Comparison of ENCODE assay signal across 8 cellular contexts in the genomic region with DNA sequence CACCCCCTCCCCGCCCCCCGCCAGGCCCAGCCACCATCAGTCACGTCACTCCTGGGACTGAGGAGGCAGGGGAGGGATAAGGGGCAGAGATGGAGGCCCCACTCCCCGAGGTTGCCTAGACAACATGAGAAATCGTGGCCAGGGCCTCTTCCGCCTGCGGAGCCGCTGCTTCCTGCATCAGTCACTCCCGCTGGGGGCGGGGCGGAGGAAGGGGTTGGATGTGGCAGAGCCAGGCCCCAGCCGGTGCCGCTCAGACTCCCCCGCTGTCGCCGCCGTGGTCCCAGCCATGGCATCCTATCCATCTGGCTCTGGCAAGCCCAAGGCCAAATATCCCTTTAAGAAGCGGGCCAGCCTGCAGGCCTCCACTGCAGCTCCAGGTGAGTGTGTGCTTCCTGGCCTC. TPM values are rescaled to one million over a fixed set of nuclear protein-coding genes. Genes with fewer than 3 reads are reported as not detected.
DNase-seq lines count a peak whose midpoint lies in the region; ATAC-seq and TF ChIP-seq lines count a peak whose summit lies in the region.

No MANE protein-coding gene starts in this region.

- H3K27ac ChIP-seq in hepatocyte, result peak overlapping the region; percentile 89

- peaks cover 56% of the 10 kb centered on the region for H3K79me2 ChIP-seq in hepatocyte

- no peaks in the 10 kb centered on the region for H3K27me3 ChIP-seq in hepatocyte

- no peak for TF ChIP-seq CTCF in astrocyte of the cerebellum (IDR thresholded peaks at IDR 0.05; ENCODE audit: low read depth, low read length, missing control alignments)
- TF ChIP-seq CTCF in hepatocyte (IDR thresholded peaks at IDR 0.05; ENCODE audit: poor library complexity), result no peak

- peaks cover 29% of the 10 kb centered on the region for H3K4me1 ChIP-seq in hepatocyte (ENCODE audit: insufficient read depth)

- in situ Hi-C loops in astrocyte of the cerebellum (cut with HindIII; ENCODE audit: low sequenced_read_pairs), result no loop called here

- peak overlapping the region; percentile 93 for H3K4me2 ChIP-seq in hepatocyte

- peaks cover 46% of the 10 kb centered on the region for H4K20me1 ChIP-seq in hepatocyte (ENCODE audit: insufficient read depth, poor library complexity, severe bottlenecking)

- 0% methylated on average over 18 of the region's 18 CpGs for WGBS in hepatocyte (ENCODE audit: low lambda C conversion rate, missing lambda C conversion rate)

- H3K4me3 ChIP-seq in astrocyte of the cerebellum (ENCODE audit: low read depth, low read length), result peak overlapping the region; percentile 91
- peak overlapping the region; percentile 76 for H3K4me3 ChIP-seq in hepatocyte

- peak; percentile 62 for ATAC-seq in GM18508 (IDR thresholded peaks at IDR 0.05; ENCODE audit: insufficient read depth, unreplicated experiment)
- ATAC-seq in HG03025 (IDR thresholded peaks at IDR 0.05; ENCODE audit: low FRiP score, unreplicated experiment), result peak; percentile 57

- no peaks in the 10 kb centered on the region for H3K9me3 ChIP-seq in hepatocyte (ENCODE audit: low read depth)

- DNase-seq in NCI-H2029 (lab: John Stamatoyannopoulos, UW) (peak; percentile 71), T-helper 9 cell (peak; percentile 98), astrocyte of the cerebellum (ENCODE audit: low read depth) (peak; percentile 72), hepatocyte (ENCODE audit: low spot score) (peak; percentile 97), retina (peak; percentile 78), OCI-M2 (lab: John Stamatoyannopoulos, UW; ENCODE audit: unreplicated experiment) (no peak)

- no peaks in the 10 kb centered on the region for H3K9me2 ChIP-seq in hepatocyte (replicated peaks; ENCODE audit: insufficient read depth)

- H2AFZ ChIP-seq in hepatocyte, result peak overlapping the region; percentile 82

- no peaks in the 10 kb centered on the region for H3K36me3 ChIP-seq in hepatocyte (replicated peaks; ENCODE audit: insufficient read depth, low read depth)

RNA-seq across cellular contexts. Expression of a gene that starts 1.3 kb away (rescaled TPM):
- 63.1 and 81.9 TPM in 2 replicates for total RNA-seq in hepatocyte
- polyA plus RNA-seq in hepatocyte, result 80.9 and 101 TPM in 2 replicates

RNA-seq across cellular contexts. Expression of a gene that starts 1.5 kb away (rescaled TPM):
- 0.96 TPM in 1 of 2 replicates, not detected in the other for total RNA-seq in hepatocyte
- 0.18 and 0.19 TPM in 2 replicates for polyA plus RNA-seq in hepatocyte

RNA-seq across cellular contexts. Expression of a gene that starts 35.0 kb away (rescaled TPM):
- total RNA-seq in hepatocyte, result 64.5 and 99.9 TPM in 2 replicates
- polyA plus RNA-seq in hepatocyte, result 97.4 and 116 TPM in 2 replicates

RNA-seq across cellular contexts. Expression of a gene that starts 47.0 kb away (rescaled TPM):
- total RNA-seq in hepatocyte, result 46.5 and 48.7 TPM in 2 replicates
- polyA plus RNA-seq in hepatocyte, result 91.4 and 106 TPM in 2 replicates
